8 cellular contexts compared by ENCODE assay signal in the genomic region with DNA sequence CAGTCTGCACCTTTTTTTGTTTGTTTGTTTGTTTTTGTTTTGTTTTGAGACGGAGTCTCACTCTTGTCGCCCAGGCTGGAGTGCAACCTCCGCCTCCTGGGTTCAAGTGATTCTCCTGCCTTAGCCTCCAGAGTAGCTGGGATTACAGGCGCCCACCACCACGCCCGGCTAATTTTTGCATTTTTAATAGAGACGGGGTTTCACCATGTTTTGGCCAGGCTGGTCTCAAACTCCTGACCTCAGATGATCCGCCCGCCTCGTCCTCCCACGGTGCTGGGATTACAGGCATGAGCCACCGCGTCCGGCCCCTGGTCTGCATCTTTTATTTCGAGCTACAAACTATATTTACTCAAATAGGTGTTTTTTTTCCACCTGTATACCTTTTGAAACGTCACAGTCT. TPM values are rescaled to one million over a fixed set of nuclear protein-coding genes. Genes with fewer than 3 reads are reported as not detected.
DNase-seq lines count a peak whose midpoint lies in the region; ATAC-seq and TF ChIP-seq lines count a peak whose summit lies in the region.
"Not testable (repeated sequence)": the region's sequence is repeated elsewhere in the genome, so short reads cannot be mapped to it uniquely, and the experiment has no call there.

No MANE protein-coding gene starts in this region.

- DNase-seq in AG04449 (ENCODE audit: low read depth, low spot score); H7; Panc1 (ENCODE audit: low read depth, low spot score); dorsolateral prefrontal cortex; natural killer cell treated with Interleukin-12 subunit alpha and Interleukin-12 subunit beta and Interleukin-15 and Interleukin-18, amount 100 ng/mL, for 72 hours (ENCODE audit: low spot score): not testable (repeated sequence)
- peak; percentile 20 to 21 for DNase-seq in activated T-cell treated with anti-CD3 and anti-CD28 coated beads, Interleukin-2, amount 50 U/mL, for 72 hours

- POLR2A ChIA-PET in AG04449 (lab: Yijun Ruan, JAX), result interaction anchor here (0.6 to 1.0 kb wide), 2 partner anchors 55 to 136 kb away, joined by 3 read pairs; a partner anchor contains a TSS
- POLR2A ChIA-PET in Panc1 (lab: Charles Lee), result interaction anchor here (1.0 kb wide), 1 partner anchor 9 kb away, joined by 3 read pairs; no protein-coding TSS in a partner anchor

- H3K4me3 ChIP-seq in AG04449 (ENCODE audit: low read depth, low read length) (peak overlapping the region; percentile 90), H7 (ENCODE audit: insufficient read depth, low read depth, low read length) (peak overlapping the region; percentile 84), Panc1 (ENCODE audit: low read depth in 2 of 2, low read length in 2 of 2) (peak overlapping the region; percentile 70 to 100), dorsolateral prefrontal cortex (peak overlapping the region; percentile 57 to 100 (median 86)), iPS-11a (ENCODE audit: low read depth, low read length) (peak overlapping the region; percentile 98)

- H3K27me3 ChIP-seq in H7 (ENCODE audit: control insufficient read depth, insufficient read depth, low read length); Panc1 (ENCODE audit: control insufficient read depth, insufficient read depth, low read length); dorsolateral prefrontal cortex: not testable (repeated sequence)

- H3K9me3 Mint-ChIP-seq in activated T-cell treated with anti-CD3 and anti-CD28 coated beads, Interleukin-2, amount 50 U/mL, for 72 hours; natural killer cell treated with Interleukin-12 subunit alpha and Interleukin-12 subunit beta and Interleukin-15 and Interleukin-18, amount 100 ng/mL, for 72 hours; stimulated activated memory B cell treated with anti-CD40 and anti-IgM and Interleukin-4, amounts not matched to agents 10 μg/mL and 1 μg/mL and 100 μg/mL, for 72 hours: not testable (repeated sequence)

- peaks cover 42% of the 10 kb centered on the region for H3K4me1 Mint-ChIP-seq in activated T-cell treated with anti-CD3 and anti-CD28 coated beads, Interleukin-2, amount 50 U/mL, for 72 hours (ENCODE audit: low read depth)
- H3K4me1 Mint-ChIP-seq in natural killer cell treated with Interleukin-12 subunit alpha and Interleukin-12 subunit beta and Interleukin-15 and Interleukin-18, amount 100 ng/mL, for 72 hours (ENCODE audit: low read depth in 2 of 2), result peaks cover 8 to 12% of the 10 kb centered on the region in 2 donors
- H3K4me1 Mint-ChIP-seq in stimulated activated memory B cell treated with anti-CD40 and anti-IgM and Interleukin-4, amounts not matched to agents 10 μg/mL and 1 μg/mL and 100 μg/mL, for 72 hours, result peaks cover 33% of the 10 kb centered on the region

- BruUV-seq in Panc1 (replicated peaks; lab: Mats Ljungman, UMichigan), result TSS peak; percentile 79

- in situ Hi-C loops in Panc1 (cut with HindIII; ENCODE audit: low pct_unique_long_range_greater_than_20kb, low sequenced_read_pairs), result not testable (repeated sequence)

- not testable (repeated sequence) for H3K9me3 ChIP-seq in Panc1 (ENCODE audit: control insufficient read depth, insufficient read depth, low read depth, low read length)

- intact Hi-C loops in Panc1 (cut with micrococcal nuclease; ENCODE audit: unreplicated experiment), result not testable (repeated sequence)
- intact Hi-C loops in dorsolateral prefrontal cortex (cut with DNase I), result loop anchor here in 1 of 2 donors (5.0 kb wide), 1 partner anchor 278 kb away; a partner anchor contains a TSS

- CTCF ChIA-PET in AG04449 (lab: Yijun Ruan, JAX), result interaction anchor here (1.1 to 1.5 kb wide), 2 partner anchors 238 to 277 kb away, joined by 3 to 9 read pairs; a partner anchor contains a TSS
- CTCF ChIA-PET in Panc1 (lab: Charles Lee), result not testable (repeated sequence)

- peaks cover 23% of the 10 kb centered on the region; the same call in 1 of the 2 replicates for H3K4me1 ChIP-seq in Panc1 (ENCODE audit: control insufficient read depth, insufficient read depth, low read length)

- not testable (repeated sequence) for H3K36me3 ChIP-seq in H7 (replicated peaks; ENCODE audit: control insufficient read depth, insufficient read depth, low read length)
- peaks cover 19% of the 10 kb centered on the region for H3K36me3 ChIP-seq in Panc1 (ENCODE audit: control insufficient read depth, insufficient read depth, low read length)

- peak overlapping the region; percentile 98 for H3K27ac ChIP-seq in Panc1 (ENCODE audit: low read length)
- peak overlapping the region in 33 of 59 donors; percentile 92 to 100 (median 98) for H3K27ac ChIP-seq in dorsolateral prefrontal cortex

- not testable (repeated sequence) for TF ChIP-seq CTCF in AG04449 (IDR thresholded peaks at IDR 0.05; ENCODE audit: insufficient read depth, low read length, missing control alignments); Panc1 (IDR thresholded peaks at IDR 0.05); dorsolateral prefrontal cortex (IDR thresholded peaks at IDR 0.05 in 54 of 56, conservative IDR thresholded peaks at IDR 0.05 in 2 of 56; ENCODE audit: low read depth in 1 of 56, partially characterized antibody in 56 of 56)

- peak overlapping the region; percentile 99 for H3K27ac Mint-ChIP-seq in activated T-cell treated with anti-CD3 and anti-CD28 coated beads, Interleukin-2, amount 50 U/mL, for 72 hours
- H3K27ac Mint-ChIP-seq in natural killer cell treated with Interleukin-12 subunit alpha and Interleukin-12 subunit beta and Interleukin-15 and Interleukin-18, amount 100 ng/mL, for 72 hours, result peak overlapping the region; percentile 90 to 92
- peak overlapping the region; percentile 98 for H3K27ac Mint-ChIP-seq in stimulated activated memory B cell treated with anti-CD40 and anti-IgM and Interleukin-4, amounts not matched to agents 10 μg/mL and 1 μg/mL and 100 μg/mL, for 72 hours

- peaks cover 10 to 19% of the 10 kb centered on the region in 2 donors for H3K36me3 Mint-ChIP-seq in activated T-cell treated with anti-CD3 and anti-CD28 coated beads, Interleukin-2, amount 50 U/mL, for 72 hours (ENCODE audit: insufficient read depth in 2 of 2)
- H3K36me3 Mint-ChIP-seq in natural killer cell treated with Interleukin-12 subunit alpha and Interleukin-12 subunit beta and Interleukin-15 and Interleukin-18, amount 100 ng/mL, for 72 hours, result not testable (repeated sequence)
- H3K36me3 Mint-ChIP-seq in stimulated activated memory B cell treated with anti-CD40 and anti-IgM and Interleukin-4, amounts not matched to agents 10 μg/mL and 1 μg/mL and 100 μg/mL, for 72 hours, result peaks cover 12% of the 10 kb centered on the region

- H3K4me3 Mint-ChIP-seq in activated T-cell treated with anti-CD3 and anti-CD28 coated beads, Interleukin-2, amount 50 U/mL, for 72 hours, result peak overlapping the region; percentile 89 to 92
- peak overlapping the region; percentile 90 for H3K4me3 Mint-ChIP-seq in natural killer cell treated with Interleukin-12 subunit alpha and Interleukin-12 subunit beta and Interleukin-15 and Interleukin-18, amount 100 ng/mL, for 72 hours
- peak overlapping the region; percentile 91 for H3K4me3 Mint-ChIP-seq in stimulated activated memory B cell treated with anti-CD40 and anti-IgM and Interleukin-4, amounts not matched to agents 10 μg/mL and 1 μg/mL and 100 μg/mL, for 72 hours

- ATAC-seq in Panc1; activated T-cell treated with anti-CD3 and anti-CD28 coated beads, Interleukin-2, amount 50 U/mL, for 72 hours (replicated peaks in 1 of 2); natural killer cell treated with Interleukin-12 subunit alpha and Interleukin-12 subunit beta and Interleukin-15 and Interleukin-18, amount 100 ng/mL, for 72 hours; stimulated activated memory B cell treated with anti-CD40 and anti-IgM and Interleukin-4, amounts not matched to agents 10 μg/mL and 1 μg/mL and 100 μg/mL, for 72 hours: not testable (repeated sequence)

- H3K27me3 Mint-ChIP-seq in activated T-cell treated with anti-CD3 and anti-CD28 coated beads, Interleukin-2, amount 50 U/mL, for 72 hours (ENCODE audit: low read depth); natural killer cell treated with Interleukin-12 subunit alpha and Interleukin-12 subunit beta and Interleukin-15 and Interleukin-18, amount 100 ng/mL, for 72 hours; stimulated activated memory B cell treated with anti-CD40 and anti-IgM and Interleukin-4, amounts not matched to agents 10 μg/mL and 1 μg/mL and 100 μg/mL, for 72 hours: not testable (repeated sequence)

RNA-seq across cellular contexts. Expression of a gene that starts 0.7 kb away (rescaled TPM):
- total RNA-seq in H7 (2014; rRNA removed; shearing (Covaris generic)), result 39.1 TPM in 2 replicates
- total RNA-seq in Panc1 (2021; ENCODE audit: unreplicated experiment), result 41.7 TPM
- polyA plus RNA-seq in Panc1 (2012; ENCODE audit: insufficient read length), result 28.9 TPM
- total RNA-seq in activated T-cell treated with anti-CD3 and anti-CD28 coated beads, Interleukin-2, amount 50 U/mL, for 72 hours, result 10 to 100 TPM; 33.2 to 37.4 TPM
- 10 to 100 TPM; 12.6 to 35.3 (median 22.5) TPM for total RNA-seq in dorsolateral prefrontal cortex
- 10 to 100 TPM; 22.1 to 24.1 TPM for total RNA-seq in natural killer cell treated with Interleukin-12 subunit alpha and Interleukin-12 subunit beta and Interleukin-15 and Interleukin-18, amount 100 ng/mL, for 72 hours

RNA-seq across cellular contexts. Expression of a gene that starts 1.0 kb away (rescaled TPM):
- total RNA-seq in H7 (2014; rRNA removed; shearing (Covaris generic)), result 34.2 and 52.3 TPM in 2 replicates
- total RNA-seq in Panc1 (2021; ENCODE audit: unreplicated experiment), result 61.3 TPM
- 38.2 TPM for polyA plus RNA-seq in Panc1 (2012; ENCODE audit: insufficient read length)
- total RNA-seq in activated T-cell treated with anti-CD3 and anti-CD28 coated beads, Interleukin-2, amount 50 U/mL, for 72 hours, result 10 to 100 TPM; 56.9 to 64.4 TPM
- 10 to 100 TPM; 16.7 to 48.2 (median 30.6) TPM for total RNA-seq in dorsolateral prefrontal cortex
- total RNA-seq in natural killer cell treated with Interleukin-12 subunit alpha and Interleukin-12 subunit beta and Interleukin-15 and Interleukin-18, amount 100 ng/mL, for 72 hours, result 10 to 100 TPM; 40.5 to 41.4 TPM

RNA-seq across cellular contexts. Expression of a gene that starts 1.0 kb away (rescaled TPM):
- 84.4 and 105 TPM in 2 replicates for total RNA-seq in H7 (2014; rRNA removed; shearing (Covaris generic))
- 142 TPM for total RNA-seq in Panc1 (2021; ENCODE audit: unreplicated experiment)
- 97.8 TPM for polyA plus RNA-seq in Panc1 (2012; ENCODE audit: insufficient read length)
- 10 to 100 TPM; 78.4 to 85.1 TPM for total RNA-seq in activated T-cell treated with anti-CD3 and anti-CD28 coated beads, Interleukin-2, amount 50 U/mL, for 72 hours
- total RNA-seq in dorsolateral prefrontal cortex, result 10 to 100 TPM; 26.1 to 76.6 (median 52.9) TPM
- total RNA-seq in natural killer cell treated with Interleukin-12 subunit alpha and Interleukin-12 subunit beta and Interleukin-15 and Interleukin-18, amount 100 ng/mL, for 72 hours, result 10 to 100 TPM; 38.9 to 51.0 TPM

RNA-seq across cellular contexts. Expression of a gene that starts 37.7 kb away (rescaled TPM):
- total RNA-seq in H7 (2014; rRNA removed; shearing (Covaris generic)), result 0.30 TPM in 1 of 2 replicates, not detected in the other
- total RNA-seq in Panc1 (2021; ENCODE audit: unreplicated experiment), result 10.4 TPM
- 6.5 TPM for polyA plus RNA-seq in Panc1 (2012; ENCODE audit: insufficient read length)
- 10 to 100 TPM; 10.6 to 12.6 TPM for total RNA-seq in activated T-cell treated with anti-CD3 and anti-CD28 coated beads, Interleukin-2, amount 50 U/mL, for 72 hours
- 10 to 100 TPM in 3 of 120 experiments, 1 to 10 TPM in 117; 4.3 to 11.6 (median 6.5) TPM for total RNA-seq in dorsolateral prefrontal cortex
- 10 to 100 TPM; 10.4 to 14.3 TPM for total RNA-seq in natural killer cell treated with Interleukin-12 subunit alpha and Interleukin-12 subunit beta and Interleukin-15 and Interleukin-18, amount 100 ng/mL, for 72 hours

RNA-seq across cellular contexts. Expression of a gene that starts 44.6 kb away (rescaled TPM):
- 15.6 and 19.9 TPM in 2 replicates for total RNA-seq in H7 (2014; rRNA removed; shearing (Covaris generic))
- total RNA-seq in Panc1 (2021; ENCODE audit: unreplicated experiment) (17.3 TPM), dorsolateral prefrontal cortex (1 to 10 TPM in 117 of 120 experiments, under 1 TPM in 3; 0.78 to 5.4 (median 2.0) TPM)
- polyA plus RNA-seq in Panc1 (2012; ENCODE audit: insufficient read length), result 5.5 TPM
- under 1 TPM; 0.74 to 0.76 TPM for total RNA-seq in activated T-cell treated with anti-CD3 and anti-CD28 coated beads, Interleukin-2, amount 50 U/mL, for 72 hours
- total RNA-seq in natural killer cell treated with Interleukin-12 subunit alpha and Interleukin-12 subunit beta and Interleukin-15 and Interleukin-18, amount 100 ng/mL, for 72 hours, result under 1 TPM; 0.14 to 0.56 TPM
